In the genomic region with DNA sequence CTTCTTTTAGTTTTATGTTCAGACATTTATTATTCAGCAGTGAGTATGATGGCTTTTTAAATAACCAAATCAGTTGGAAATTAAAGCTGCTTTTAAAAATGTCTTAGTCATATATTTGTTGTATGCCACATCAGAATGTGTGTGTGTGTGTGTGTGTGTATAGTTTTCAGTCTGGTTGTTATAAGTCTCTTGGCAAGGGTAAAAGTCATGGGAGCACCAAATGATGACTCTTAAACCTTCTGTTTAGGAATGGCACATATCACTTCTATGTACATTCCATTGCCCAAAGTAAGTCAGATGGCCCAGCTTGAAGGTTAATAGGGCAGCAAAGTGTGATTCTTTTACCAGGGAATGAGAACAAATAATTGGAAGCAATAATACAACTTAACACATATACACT, we compare ENCODE assay signal across 25 cellular contexts.
"Had no signal": no experiment of that assay in that cellular context is flagged by ENCODE, and none has a peak within 500 bp of the region (broad histone marks: within the 10 kb centered on the region; RNA-seq: fewer than 3 reads in every experiment).

No MANE protein-coding gene starts in this region.

- H3K27me3 ChIP-seq: colonic mucosa, tibial artery, uterus had no signal

- H3K4me1 Mint-ChIP-seq: activated CD4-positive, alpha-beta T cell treated with anti-CD3 and anti-CD28 coated beads, Interleukin-2, amount 10 ng/mL, durations not matched to agents 24 days and 14 days; activated naive CD8-positive, alpha-beta T cell treated with anti-CD3 and anti-CD28 coated beads for 36 hours; activated T-helper 17 cell treated with anti-CD3 and anti-CD28 coated beads, Interleukin-2, amount 50 U/mL, for 72 hours; mesothelial cell of epicardium had no signal

- H3K36me3 Mint-ChIP-seq: activated naive CD8-positive, alpha-beta T cell treated with anti-CD3 and anti-CD28 coated beads for 36 hours; mesothelial cell of epicardium; natural killer cell treated with Interleukin-12 subunit alpha and Interleukin-12 subunit beta and Interleukin-15 and Interleukin-18, amount 100 ng/mL, for 72 hours had no signal

- ATAC-seq: activated CD8-positive, alpha-beta T cell treated with anti-CD3 and anti-CD28 coated beads for 36 hours; activated T-helper 17 cell treated with anti-CD3 and anti-CD28 coated beads, Interleukin-2, amount 50 U/mL, for 72 hours; esophagus mucosa; left lobe of liver; natural killer cell treated with Interleukin-12 subunit alpha and Interleukin-12 subunit beta and Interleukin-15 and Interleukin-18, amount 100 ng/mL, for 72 hours had no signal

- H3K4me1 ChIP-seq: colonic mucosa, uterus had no signal

- H3K9me3 Mint-ChIP-seq: activated CD4-positive, alpha-beta T cell treated with anti-CD3 and anti-CD28 coated beads, Interleukin-2, amount 10 ng/mL, durations not matched to agents 24 days and 14 days; activated CD8-positive, alpha-beta T cell treated with anti-CD3 and anti-CD28 coated beads for 36 hours; activated naive CD8-positive, alpha-beta T cell treated with anti-CD3 and anti-CD28 coated beads for 36 hours; activated T-helper 17 cell treated with anti-CD3 and anti-CD28 coated beads, Interleukin-2, amount 50 U/mL, for 72 hours had no signal

- H3K36me3 ChIP-seq: colonic mucosa, tibial artery, uterus had no signal

- H3K4me3 ChIP-seq: colonic mucosa, lung, tibial artery, uterus had no signal

- H3K9me3 ChIP-seq: colonic mucosa, tibial artery, uterus had no signal

- H3K27ac Mint-ChIP-seq: activated CD4-positive, alpha-beta T cell treated with anti-CD3 and anti-CD28 coated beads, Interleukin-2, amount 10 ng/mL, durations not matched to agents 24 days and 14 days; activated CD8-positive, alpha-beta T cell treated with anti-CD3 and anti-CD28 coated beads for 36 hours; activated naive CD8-positive, alpha-beta T cell treated with anti-CD3 and anti-CD28 coated beads for 36 hours; activated T-helper 17 cell treated with anti-CD3 and anti-CD28 coated beads, Interleukin-2, amount 50 U/mL, for 72 hours; mesothelial cell of epicardium; natural killer cell treated with Interleukin-12 subunit alpha and Interleukin-12 subunit beta and Interleukin-15 and Interleukin-18, amount 100 ng/mL, for 72 hours had no signal

- DNase-seq: activated CD4-positive, alpha-beta T cell treated with anti-CD3 and anti-CD28 coated beads, Interleukin-2, amount 10 ng/mL, durations not matched to agents 24 days and 14 days; activated CD4-positive, CD25-positive, alpha-beta regulatory T cell; activated CD8-positive, alpha-beta T cell treated with anti-CD3 and anti-CD28 coated beads for 36 hours; activated naive CD4-positive, alpha-beta T cell; activated naive CD8-positive, alpha-beta T cell treated with anti-CD3 and anti-CD28 coated beads for 36 hours; activated T-cell treated with anti-CD3 and anti-CD28 coated beads, Interleukin-2, amount 50 U/mL, for 1 hour; amniotic stem cell; central memory CD4-positive, alpha-beta T cell; colonic mucosa; foreskin fibroblast; islet precursor cell; retina; stimulated activated CD4-positive, alpha-beta T cell treated with anti-CD3 and anti-CD28 coated beads, Interleukin-2, amount 100 ng/mL, for 24 hours; stimulated activated naive CD4-positive, alpha-beta T cell treated with Interleukin-2 at 50 U/mL for 16 hours; substantia nigra; T-helper 1 cell; T1000; tibial artery; uterus had no signal

- H3K4me3 Mint-ChIP-seq: activated CD4-positive, alpha-beta T cell treated with anti-CD3 and anti-CD28 coated beads, Interleukin-2, amount 10 ng/mL, durations not matched to agents 24 days and 14 days; activated CD8-positive, alpha-beta T cell treated with anti-CD3 and anti-CD28 coated beads for 36 hours; activated naive CD8-positive, alpha-beta T cell treated with anti-CD3 and anti-CD28 coated beads for 36 hours; activated T-helper 17 cell treated with anti-CD3 and anti-CD28 coated beads, Interleukin-2, amount 50 U/mL, for 72 hours; mesothelial cell of epicardium; natural killer cell treated with Interleukin-12 subunit alpha and Interleukin-12 subunit beta and Interleukin-15 and Interleukin-18, amount 100 ng/mL, for 72 hours had no signal

- H3K27ac ChIP-seq: colonic mucosa, tibial artery, uterus had no signal

- H3K27me3 Mint-ChIP-seq: activated CD4-positive, alpha-beta T cell treated with anti-CD3 and anti-CD28 coated beads, Interleukin-2, amount 10 ng/mL, durations not matched to agents 24 days and 14 days; activated CD8-positive, alpha-beta T cell treated with anti-CD3 and anti-CD28 coated beads for 36 hours; activated naive CD8-positive, alpha-beta T cell treated with anti-CD3 and anti-CD28 coated beads for 36 hours; activated T-helper 17 cell treated with anti-CD3 and anti-CD28 coated beads, Interleukin-2, amount 50 U/mL, for 72 hours; natural killer cell treated with Interleukin-12 subunit alpha and Interleukin-12 subunit beta and Interleukin-15 and Interleukin-18, amount 100 ng/mL, for 72 hours had no signal
